In genomic region chr22:30665786-30666185, GRCh38 we compare ENCODE assay signal across 19 cellular contexts. TPM values are rescaled to one million over a fixed set of nuclear protein-coding genes. Genes with fewer than 3 reads are reported as not detected.
DNase-seq lines count a peak whose midpoint lies in the region; ATAC-seq, FAIRE-seq and TF ChIP-seq lines count a peak whose summit lies in the region.
"Had no signal": no experiment of that assay in that cellular context is flagged by ENCODE, and none has a peak within 500 bp of the region (broad histone marks: within the 10 kb centered on the region; RNA-seq: fewer than 3 reads in every experiment).

No MANE protein-coding gene starts in this region.

- H3K27ac ChIP-seq in left lung (no peak overlapping the region), small intestine (ENCODE audit: low read depth in 1 of 2, low read length in 1 of 2) (peak overlapping the region; percentile 36 to 67)
- H3K27ac ChIP-seq: C4-2B, HL-60, neutrophil, SJSA1 had no signal

- ATAC-seq in activated T-cell treated with anti-CD3 and anti-CD28 coated beads, Interleukin-2, amount 50 U/mL, for 4 hours: no peak
- ATAC-seq in left lung: peak; percentile 3
- ATAC-seq in HG02763 (IDR thresholded peaks at IDR 0.05; ENCODE audit: unreplicated experiment): no peak
- ATAC-seq in HG02885 (IDR thresholded peaks at IDR 0.05; ENCODE audit: poor library complexity, unreplicated experiment): no peak

- no peak for TF ChIP-seq CTCF in left lung (IDR thresholded peaks at IDR 0.05)

- H3K27me3 ChIP-seq in left lung (peaks cover 0 to 12% of the 10 kb centered on the region in 2 donors), small intestine (ENCODE audit: control insufficient read depth in 2 of 2, insufficient read depth in 2 of 2, low read length in 2 of 2) (no peaks in the 10 kb centered on the region)
- H3K27me3 ChIP-seq: SJSA1 had no signal

- peaks cover 14% of the 10 kb centered on the region for H3K36me3 Mint-ChIP-seq in activated T-cell treated with anti-CD3 and anti-CD28 coated beads, Interleukin-2, amount 50 U/mL, for 4 hours (ENCODE audit: insufficient read depth)
- H3K36me3 Mint-ChIP-seq in activated T-helper 1 cell treated with anti-CD3 and anti-CD28 coated beads, Interleukin-12 subunit alpha, Interleukin-12 subunit beta, Interleukin-2, Interleukin-4 antibody, amounts not matched to agents 30 ng/mL and 10 ng/mL and 1 ng/mL, durations not matched to agents 14 hours and 24 hours and 36 hours (ENCODE audit: low read depth): peaks cover 31% of the 10 kb centered on the region

- H3K9me3 Mint-ChIP-seq in activated T-cell treated with anti-CD3 and anti-CD28 coated beads, Interleukin-2, amount 50 U/mL, for 4 hours: no peaks in the 10 kb centered on the region
- H3K9me3 Mint-ChIP-seq in activated T-helper 1 cell treated with anti-CD3 and anti-CD28 coated beads, Interleukin-12 subunit alpha, Interleukin-12 subunit beta, Interleukin-2, Interleukin-4 antibody, amounts not matched to agents 30 ng/mL and 10 ng/mL and 1 ng/mL, durations not matched to agents 14 hours and 24 hours and 36 hours: no peaks in the 10 kb centered on the region
- H3K9me3 Mint-ChIP-seq: activated naive CD4-positive, alpha-beta T cell treated with anti-CD3 and anti-CD28 coated beads for 36 hours; dendritic cell treated with granulocyte-macrophage colony-stimulating factor and Interleukin-4, amounts not matched to agents 40 ng/mL and 50 ng/mL, for 4 days had no signal

- H3K36me3 ChIP-seq in left lung (peaks cover 0 to 27% of the 10 kb centered on the region in 2 donors), small intestine (ENCODE audit: control insufficient read depth in 2 of 2, insufficient read depth in 2 of 2, low read length in 2 of 2) (peaks cover 4 to 5% of the 10 kb centered on the region in 2 donors)
- H3K36me3 ChIP-seq: SJSA1 had no signal

- DNase-seq in activated T-cell treated with anti-CD3 and anti-CD28 coated beads, Interleukin-2, amount 50 U/mL, for 4 hours: no peak
- no peak for DNase-seq in activated T-cell treated with anti-CD3 and anti-CD28 coated beads, Interleukin-2, amount 50 U/mL, for 48 hours
- DNase-seq in activated T-helper 1 cell treated with anti-CD3 and anti-CD28 coated beads, Interleukin-12 subunit alpha, Interleukin-12 subunit beta, Interleukin-2, Interleukin-4 antibody, amounts not matched to agents 30 ng/mL and 10 ng/mL and 1 ng/mL, durations not matched to agents 14 hours and 24 hours and 36 hours (ENCODE audit: low spot score): no peak
- DNase-seq in left lung (no peak), small intestine (peak; percentile 83), DMS79 (lab: John Stamatoyannopoulos, UW) (no peak)
- DNase-seq: activated CD4-positive, CD25-positive, alpha-beta regulatory T cell treated with anti-CD3 and anti-CD28 coated beads, Interleukin-2, amount 50 U/mL, for 72 hours; activated CD8-positive, alpha-beta memory T cell treated with anti-CD3 and anti-CD28 coated beads, Interleukin-2, amount 50 U/mL, for 4 hours; activated naive CD4-positive, alpha-beta T cell treated with anti-CD3 and anti-CD28 coated beads for 36 hours; hippocampal formation; NCI-H1694; stimulated activated CD4-positive, alpha-beta T cell treated with anti-CD3 and anti-CD28 coated beads, Interleukin-4, amount 100 ng/mL, for 24 hours had no signal

- peak overlapping the region in 1 of 2 donors; percentile 81 for H3K4me3 ChIP-seq in left lung
- H3K4me3 ChIP-seq in small intestine (ENCODE audit: low read depth in 1 of 2, low read length in 2 of 2): peak overlapping the region in 1 of 2 donors; percentile 21
- H3K4me3 ChIP-seq: SJSA1 had no signal

- H3K27ac Mint-ChIP-seq in activated T-helper 1 cell treated with anti-CD3 and anti-CD28 coated beads, Interleukin-12 subunit alpha, Interleukin-12 subunit beta, Interleukin-2, Interleukin-4 antibody, amounts not matched to agents 30 ng/mL and 10 ng/mL and 1 ng/mL, durations not matched to agents 14 hours and 24 hours and 36 hours: no peak overlapping the region
- H3K27ac Mint-ChIP-seq: activated naive CD4-positive, alpha-beta T cell treated with anti-CD3 and anti-CD28 coated beads for 36 hours had no signal

- intact Hi-C loops in activated T-helper 1 cell treated with anti-CD3 and anti-CD28 coated beads, Interleukin-12 subunit alpha, Interleukin-12 subunit beta, Interleukin-2, Interleukin-4 antibody, amounts not matched to agents 30 ng/mL and 10 ng/mL and 1 ng/mL, durations not matched to agents 14 hours and 24 hours and 36 hours (cut with micrococcal nuclease): loop anchor here (10.0 kb wide), 1 partner anchor 549 kb away; the partner anchor contains the start of gene LIMK2
- intact Hi-C loops in left lung (cut with DNase I): no loop called here

- H3K27me3 Mint-ChIP-seq in activated T-cell treated with anti-CD3 and anti-CD28 coated beads, Interleukin-2, amount 50 U/mL, for 4 hours (ENCODE audit: low read depth): no peaks in the 10 kb centered on the region
- peaks cover 7% of the 10 kb centered on the region for H3K27me3 Mint-ChIP-seq in activated T-helper 1 cell treated with anti-CD3 and anti-CD28 coated beads, Interleukin-12 subunit alpha, Interleukin-12 subunit beta, Interleukin-2, Interleukin-4 antibody, amounts not matched to agents 30 ng/mL and 10 ng/mL and 1 ng/mL, durations not matched to agents 14 hours and 24 hours and 36 hours (ENCODE audit: insufficient read depth)

- H3K9me3 ChIP-seq in left lung (no peaks in the 10 kb centered on the region), small intestine (ENCODE audit: control insufficient read depth, low read depth) (no peaks in the 10 kb centered on the region)
- H3K9me3 ChIP-seq: neutrophil, SJSA1 had no signal

- peak overlapping the region; percentile 95 for H3K4me3 Mint-ChIP-seq in activated T-cell treated with anti-CD3 and anti-CD28 coated beads, Interleukin-2, amount 50 U/mL, for 4 hours
- H3K4me3 Mint-ChIP-seq in activated T-helper 1 cell treated with anti-CD3 and anti-CD28 coated beads, Interleukin-12 subunit alpha, Interleukin-12 subunit beta, Interleukin-2, Interleukin-4 antibody, amounts not matched to agents 30 ng/mL and 10 ng/mL and 1 ng/mL, durations not matched to agents 14 hours and 24 hours and 36 hours: peak overlapping the region; percentile 93

- H3K4me1 ChIP-seq in left lung: peaks cover 0 to 19% of the 10 kb centered on the region in 2 donors
- H3K4me1 ChIP-seq in small intestine (ENCODE audit: control insufficient read depth in 2 of 2, insufficient read depth in 1 of 2, low read depth in 1 of 2, low read length in 1 of 2): peaks cover 0 to 8% of the 10 kb centered on the region in 2 donors

- H3K4me1 Mint-ChIP-seq in activated T-cell treated with anti-CD3 and anti-CD28 coated beads, Interleukin-2, amount 50 U/mL, for 4 hours (ENCODE audit: low read depth): peaks cover 22% of the 10 kb centered on the region
- peaks cover 32% of the 10 kb centered on the region for H3K4me1 Mint-ChIP-seq in activated T-helper 1 cell treated with anti-CD3 and anti-CD28 coated beads, Interleukin-12 subunit alpha, Interleukin-12 subunit beta, Interleukin-2, Interleukin-4 antibody, amounts not matched to agents 30 ng/mL and 10 ng/mL and 1 ng/mL, durations not matched to agents 14 hours and 24 hours and 36 hours (ENCODE audit: low read depth)

- no peak for FAIRE-seq in small intestine (lab: Jason Lieb, UNC)

- 22 to 73% (median 45%) methylated on average over 4 of the region's 4 CpGs for WGBS in small intestine, 3 donors

RNA-seq across cellular contexts. Expression of gene DUSP18, which starts 1.9 kb away (rescaled TPM):
- total RNA-seq in activated T-cell treated with anti-CD3 and anti-CD28 coated beads, Interleukin-2, amount 50 U/mL, for 4 hours: 1 to 10 TPM; 7.0 to 8.9 (median 7.8) TPM
- total RNA-seq in activated T-helper 1 cell treated with anti-CD3 and anti-CD28 coated beads, Interleukin-12 subunit alpha, Interleukin-12 subunit beta, Interleukin-2, Interleukin-4 antibody, amounts not matched to agents 30 ng/mL and 10 ng/mL and 1 ng/mL, durations not matched to agents 14 hours and 24 hours and 36 hours: 9.6 and 9.8 TPM in 2 replicates
- total RNA-seq in left lung: 10 to 100 TPM; 16.2 to 23.9 TPM
- polyA plus RNA-seq in small intestine: 1 to 10 TPM; 4.3 to 9.4 (median 6.0) TPM

RNA-seq across cellular contexts. Expression of gene OSBP2, which starts 28.9 kb away (rescaled TPM):
- total RNA-seq in activated T-cell treated with anti-CD3 and anti-CD28 coated beads, Interleukin-2, amount 50 U/mL, for 4 hours: 1 to 10 TPM; 1.2 to 1.3 (median 1.3) TPM
- total RNA-seq in activated T-helper 1 cell treated with anti-CD3 and anti-CD28 coated beads, Interleukin-12 subunit alpha, Interleukin-12 subunit beta, Interleukin-2, Interleukin-4 antibody, amounts not matched to agents 30 ng/mL and 10 ng/mL and 1 ng/mL, durations not matched to agents 14 hours and 24 hours and 36 hours: 1.6 and 1.9 TPM in 2 replicates
- 1 to 10 TPM; 4.0 to 4.2 TPM for total RNA-seq in left lung
- 1 to 10 TPM; 1.3 to 2.2 (median 1.4) TPM for polyA plus RNA-seq in small intestine

RNA-seq across cellular contexts. Expression of gene SLC35E4, which starts 30.2 kb away (rescaled TPM):
- total RNA-seq in activated T-cell treated with anti-CD3 and anti-CD28 coated beads, Interleukin-2, amount 50 U/mL, for 4 hours: 10 to 100 TPM in 1 of 3 donors, 1 to 10 TPM in 2; 7.3 to 10.9 (median 8.9) TPM
- 8.2 and 8.3 TPM in 2 replicates for total RNA-seq in activated T-helper 1 cell treated with anti-CD3 and anti-CD28 coated beads, Interleukin-12 subunit alpha, Interleukin-12 subunit beta, Interleukin-2, Interleukin-4 antibody, amounts not matched to agents 30 ng/mL and 10 ng/mL and 1 ng/mL, durations not matched to agents 14 hours and 24 hours and 36 hours
- total RNA-seq in left lung: 1 to 10 TPM; 3.1 to 3.8 TPM
- 1 to 10 TPM in 2 of 3 donors, under 1 TPM in 1; 0.54 to 2.2 (median 2.1) TPM for polyA plus RNA-seq in small intestine

RNA-seq across cellular contexts. Expression of gene TCN2, which starts 58.8 kb away (rescaled TPM):
- under 1 TPM in 2 of 3 donors, not detected in 1; 0.26 to 0.46 TPM for total RNA-seq in activated T-cell treated with anti-CD3 and anti-CD28 coated beads, Interleukin-2, amount 50 U/mL, for 4 hours
- 0.23 and 0.34 TPM in 2 replicates for total RNA-seq in activated T-helper 1 cell treated with anti-CD3 and anti-CD28 coated beads, Interleukin-12 subunit alpha, Interleukin-12 subunit beta, Interleukin-2, Interleukin-4 antibody, amounts not matched to agents 30 ng/mL and 10 ng/mL and 1 ng/mL, durations not matched to agents 14 hours and 24 hours and 36 hours
- total RNA-seq in left lung: 10 to 100 TPM; 48.0 to 57.6 TPM
- polyA plus RNA-seq in small intestine: 10 to 100 TPM in 2 of 3 donors, 1 to 10 TPM in 1; 8.7 to 19.6 (median 12.7) TPM

Comparison
In these comparisons a context has a peak if more than half of its experiments do, and no peak if none do; other contexts are left out.
1. H3K27ac ChIP-seq: peak in small intestine (2 of 2); none in left lung (0 of 2).